Comparison of ENCODE assay signal across 23 cellular contexts in the genomic region with DNA sequence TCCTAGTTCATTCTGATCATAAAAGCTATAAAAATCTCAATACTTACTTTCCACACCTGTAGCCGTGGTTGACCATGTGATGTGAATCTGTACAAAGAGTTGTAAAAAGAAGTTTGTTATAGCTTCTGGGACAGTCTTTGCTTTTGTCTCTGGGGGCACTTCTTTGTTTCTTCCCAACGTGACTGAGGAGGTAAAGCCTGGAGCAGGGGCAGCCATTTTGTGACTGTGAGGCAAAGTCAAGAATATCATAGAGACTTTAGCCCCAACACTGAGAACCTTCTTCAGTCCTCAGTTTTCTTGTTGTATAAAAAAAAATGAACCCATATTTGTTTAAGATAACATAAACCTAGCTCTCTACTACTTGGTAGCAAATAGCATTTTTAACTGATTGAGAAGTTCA. TPM values are rescaled to one million over a fixed set of nuclear protein-coding genes. Genes with fewer than 3 reads are reported as not detected.
"Had no signal": no experiment of that assay in that cellular context is flagged by ENCODE, and none has a peak within 500 bp of the region (broad histone marks: within the 10 kb centered on the region; RNA-seq: fewer than 3 reads in every experiment).

No MANE protein-coding gene starts in this region.

- H3K9me3 ChIP-seq: SK-N-SH had no signal

- DNase-seq: KBM-7, MV-4-11, NCI-H1048, NCI-H1105, NCI-H1417, NCI-H1436 treated with DMSO at 0.1 percent for 48 hours, NCI-H1694, NCI-H187 treated with DMSO at 0.1 percent for 48 hours, NCI-H2029 treated with DMSO at 0.1 percent for 48 hours, NCI-H2171 treated with DMSO at 0.1 percent for 48 hours, NCI-H345, NCI-H446 treated with DMSO at 0.1 percent for 48 hours, NCI-H510A treated with DMSO at 0.1 percent for 48 hours, NCI-H526, SHP77, SK-N-SH, SW 1271 had no signal

- H3K9ac ChIP-seq: SK-N-SH had no signal

- H3K4me2 ChIP-seq: SK-N-SH had no signal

- H3K27ac ChIP-seq: HL-60, RWPE1 had no signal

RNA-seq across cellular contexts. Expression of gene LYZL1, which starts 29.4 kb away (rescaled TPM):
- total RNA-seq: LHCN-M2, MCF 10A, SK-MEL-5 had no signal
- polyA plus RNA-seq: IgD-negative memory B cell, SK-N-SH had no signal
